Comparison of ENCODE assay signal across 9 cellular contexts in the genomic region with DNA sequence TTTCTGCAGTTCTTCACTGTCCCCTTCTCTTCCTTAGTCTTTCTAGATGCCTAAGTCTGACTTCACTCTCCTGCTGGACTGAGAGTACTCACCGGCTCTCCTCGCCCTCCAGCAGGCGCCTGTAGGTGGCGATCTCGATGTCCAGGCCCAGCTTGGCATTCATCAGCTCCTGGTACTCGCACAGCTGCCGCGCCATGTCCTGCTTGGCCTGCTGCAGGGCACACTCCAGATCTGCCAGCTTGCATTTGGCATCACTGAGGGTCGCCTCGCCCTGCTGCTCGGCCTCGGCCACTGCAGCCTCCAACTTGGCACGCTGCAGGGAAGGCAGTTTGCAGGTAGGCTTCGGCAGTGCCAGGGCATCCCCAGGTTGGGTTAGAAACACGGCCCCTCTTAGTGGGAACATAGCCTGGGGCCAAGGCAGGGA. TPM values are rescaled to one million over a fixed set of nuclear protein-coding genes. Genes with fewer than 3 reads are reported as not detected.
A peak's percentile ranks its signal among the peaks of the same experiment; 100 is the strongest.
DNase-seq lines count a peak whose midpoint lies in the region; ATAC-seq and TF ChIP-seq lines count a peak whose summit lies in the region.
"Had no signal": no experiment of that assay in that cellular context is flagged by ENCODE, and none has a peak within 500 bp of the region (broad histone marks: within the 10 kb centered on the region; RNA-seq: fewer than 3 reads in every experiment).

No MANE protein-coding gene starts in this region.

- peaks cover 13% of the 10 kb centered on the region for H3K4me1 Mint-ChIP-seq in activated CD8-positive, alpha-beta T cell treated with anti-CD3 and anti-CD28 coated beads for 36 hours (ENCODE audit: low read depth)

- no peaks in the 10 kb centered on the region for H3K27me3 Mint-ChIP-seq in activated CD8-positive, alpha-beta T cell treated with anti-CD3 and anti-CD28 coated beads for 36 hours

- DNase-seq in AG09319 (ENCODE audit: extremely low read depth, low read depth) (no peak), HEK293T (ENCODE audit: extremely low spot score) (peak; percentile 17), iPS-NIHi11 (ENCODE audit: low spot score) (peak; percentile 69), ureter (ENCODE audit: low spot score) (no peak)
- DNase-seq in activated CD8-positive, alpha-beta T cell treated with anti-CD3 and anti-CD28 coated beads for 36 hours, result peak; percentile 43

- CTCF ChIA-PET in HEK293T (lab: Yijun Ruan, JAX), result interaction anchor here (0.6 to 1.4 kb wide), 4 partner anchors 10 to 485 kb away, joined by 3 to 5 read pairs (median 4); partner anchors contain the start of gene KRT85
- CTCF ChIA-PET in activated CD8-positive, alpha-beta T cell treated with anti-CD3 and anti-CD28 coated beads for 36 hours (lab: Charles Lee), result interaction anchor here (0.7 to 1.5 kb wide), 3 partner anchors 16 to 53 kb away, joined by 3 to 4 read pairs (median 4); no protein-coding TSS in a partner anchor

- ATAC-seq in activated CD8-positive, alpha-beta T cell treated with anti-CD3 and anti-CD28 coated beads for 36 hours, result no peak
- no peak for ATAC-seq in GM21528 (IDR thresholded peaks at IDR 0.05; ENCODE audit: low FRiP score, unreplicated experiment)
- no peak for ATAC-seq in HG03108 (IDR thresholded peaks at IDR 0.05; ENCODE audit: unreplicated experiment)
- no peak for ATAC-seq in GM18907 (IDR thresholded peaks at IDR 0.05; ENCODE audit: unreplicated experiment)

- POLR2A ChIA-PET in HEK293T (lab: Yijun Ruan, JAX), result no interaction called here
- POLR2A ChIA-PET in activated CD8-positive, alpha-beta T cell treated with anti-CD3 and anti-CD28 coated beads for 36 hours (lab: Charles Lee), result no interaction called here

- no peaks in the 10 kb centered on the region for H3K36me3 Mint-ChIP-seq in activated CD8-positive, alpha-beta T cell treated with anti-CD3 and anti-CD28 coated beads for 36 hours (ENCODE audit: low read depth)

- H3K27ac Mint-ChIP-seq in activated CD8-positive, alpha-beta T cell treated with anti-CD3 and anti-CD28 coated beads for 36 hours, result no peak overlapping the region
- H3K27ac Mint-ChIP-seq: dendritic cell treated with granulocyte-macrophage colony-stimulating factor and Interleukin-4, amounts not matched to agents 40 ng/mL and 50 ng/mL, for 4 days had no signal

- H3K9me3 Mint-ChIP-seq in activated CD8-positive, alpha-beta T cell treated with anti-CD3 and anti-CD28 coated beads for 36 hours, result no peaks in the 10 kb centered on the region
- H3K9me3 Mint-ChIP-seq: dendritic cell treated with granulocyte-macrophage colony-stimulating factor and Interleukin-4, amounts not matched to agents 40 ng/mL and 50 ng/mL, for 4 days had no signal

- peak; percentile 41 for TF ChIP-seq CTCF in AG09319 (IDR thresholded peaks at IDR 0.05; ENCODE audit: low read depth, low read length)
- TF ChIP-seq CTCF in activated CD8-positive, alpha-beta T cell treated with anti-CD3 and anti-CD28 coated beads for 36 hours (IDR thresholded peaks at IDR 0.05), result peak; percentile 42

- no peak overlapping the region for H3K4me3 Mint-ChIP-seq in activated CD8-positive, alpha-beta T cell treated with anti-CD3 and anti-CD28 coated beads for 36 hours
- H3K4me3 Mint-ChIP-seq: dendritic cell treated with granulocyte-macrophage colony-stimulating factor and Interleukin-4, amounts not matched to agents 40 ng/mL and 50 ng/mL, for 4 days had no signal

- intact Hi-C loops in activated CD8-positive, alpha-beta T cell treated with anti-CD3 and anti-CD28 coated beads for 36 hours (cut with micrococcal nuclease), result loop anchor here (10.0 kb wide), 1 partner anchor 595 kb away; no protein-coding TSS in a partner anchor

TF ChIP-seq in HEK293T, 16 proteins besides CTCF, POLR2A, EP300 and RAD21:
- TF ChIP-seq TARDBP (IDR thresholded peaks at IDR 0.05) (no peak), HDGF (IDR thresholded peaks at IDR 0.05; ENCODE audit: borderline replicate concordance) (no peak), FOXK2 (IDR thresholded peaks at IDR 0.05) (no peak), FOXA1 (IDR thresholded peaks at IDR 0.05) (no peak), ELF4 (IDR thresholded peaks at IDR 0.05) (no peak), CTBP1 (IDR thresholded peaks at IDR 0.05; ENCODE audit: borderline replicate concordance) (no peak)

RNA-seq across cellular contexts. Expression of gene KRT84, which starts 5.2 kb away (rescaled TPM):
- total RNA-seq in activated CD8-positive, alpha-beta T cell treated with anti-CD3 and anti-CD28 coated beads for 36 hours, result not detected
- not detected for total RNA-seq in ureter

RNA-seq across cellular contexts. Expression of gene KRT85, which starts 13.0 kb away (rescaled TPM):
- not detected for total RNA-seq in activated CD8-positive, alpha-beta T cell treated with anti-CD3 and anti-CD28 coated beads for 36 hours
- not detected for total RNA-seq in ureter

RNA-seq across cellular contexts. Expression of gene KRT82, which starts 25.9 kb away (rescaled TPM):
- total RNA-seq in activated CD8-positive, alpha-beta T cell treated with anti-CD3 and anti-CD28 coated beads for 36 hours, result not detected
- total RNA-seq in ureter, result not detected

RNA-seq across cellular contexts. Expression of gene KRT75, which starts 53.9 kb away (rescaled TPM):
- not detected for total RNA-seq in activated CD8-positive, alpha-beta T cell treated with anti-CD3 and anti-CD28 coated beads for 36 hours
- not detected for total RNA-seq in ureter

RNA-seq across cellular contexts. Expression of gene KRT83, which starts 59.1 kb away (rescaled TPM):
- not detected for total RNA-seq in activated CD8-positive, alpha-beta T cell treated with anti-CD3 and anti-CD28 coated beads for 36 hours
- total RNA-seq in ureter, result not detected

Comparison
In these comparisons a context has a peak if more than half of its experiments do, and no peak if none do; other contexts are left out.
1. DNase-seq: peak in HEK293T (single experiment), activated CD8-positive, alpha-beta T cell treated with anti-CD3 and anti-CD28 coated beads for 36 hours (single experiment) and iPS-NIHi11 (single experiment); none in AG09319 (single experiment) and ureter (single experiment).